In the genomic region with DNA sequence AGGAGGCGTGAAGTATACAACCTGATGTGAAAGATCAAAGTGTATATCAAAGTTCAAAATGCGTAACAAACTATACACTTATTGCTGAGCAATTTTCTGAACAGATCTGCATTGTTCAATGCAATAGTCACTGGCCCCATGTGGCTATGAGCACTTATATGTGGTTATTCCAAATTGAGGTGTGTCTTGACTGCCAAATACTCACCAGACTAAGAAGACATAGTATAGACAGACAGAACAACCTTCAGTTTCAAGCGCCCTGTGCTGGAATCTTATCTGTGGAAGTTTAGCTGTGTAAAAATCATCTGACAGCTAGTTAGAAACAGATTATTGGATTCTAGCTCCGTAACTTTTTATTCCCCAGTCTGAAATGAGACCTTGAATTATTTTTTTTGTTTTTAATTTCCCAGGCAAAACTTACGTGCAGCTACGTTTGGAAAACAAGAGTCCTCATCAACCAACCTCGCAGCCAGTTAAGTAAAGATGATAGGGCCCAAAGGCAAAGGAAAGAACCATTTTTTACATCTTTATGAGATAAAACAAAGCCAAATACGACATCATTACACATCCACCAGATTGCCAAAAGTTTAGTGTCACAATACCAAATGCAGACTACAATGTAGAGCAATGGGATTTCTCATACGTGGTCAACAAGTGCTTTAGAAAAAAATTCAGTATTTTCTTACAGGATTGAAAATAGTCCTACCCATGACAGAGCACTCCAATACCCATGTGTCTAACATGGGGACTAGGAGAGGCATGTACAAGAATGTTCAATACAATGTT, we compare ENCODE assay signal across 1 cellular context.
TF ChIP-seq lines count a peak whose summit lies in the region.

No MANE protein-coding gene starts in this region.

TF ChIP-seq in HepG2, 621 proteins besides CTCF, POLR2A, EP300 and RAD21:
- TF ChIP-seq ZFYVE20 (CRISPR knock-in tag; IDR thresholded peaks at IDR 0.05; ENCODE audit: borderline replicate concordance, low read depth) (no peak), SETDB1 (CRISPR knock-in tag; IDR thresholded peaks at IDR 0.05; ENCODE audit: borderline replicate concordance) (no peak), FIP1L1 (IDR thresholded peaks at IDR 0.05; ENCODE audit: borderline replicate concordance, insufficient read depth, low read depth, low read length) (no peak), HMGA1 (CRISPR knock-in tag; conservative IDR thresholded peaks at IDR 0.05) (no peak), HNRNPK (IDR thresholded peaks at IDR 0.05; ENCODE audit: low read depth, low read length, poor library complexity, severe bottlenecking) (no peak), ZNF451 (CRISPR knock-in tag; IDR thresholded peaks at IDR 0.05) (no peak)
- TF ChIP-seq, protein P1, sequence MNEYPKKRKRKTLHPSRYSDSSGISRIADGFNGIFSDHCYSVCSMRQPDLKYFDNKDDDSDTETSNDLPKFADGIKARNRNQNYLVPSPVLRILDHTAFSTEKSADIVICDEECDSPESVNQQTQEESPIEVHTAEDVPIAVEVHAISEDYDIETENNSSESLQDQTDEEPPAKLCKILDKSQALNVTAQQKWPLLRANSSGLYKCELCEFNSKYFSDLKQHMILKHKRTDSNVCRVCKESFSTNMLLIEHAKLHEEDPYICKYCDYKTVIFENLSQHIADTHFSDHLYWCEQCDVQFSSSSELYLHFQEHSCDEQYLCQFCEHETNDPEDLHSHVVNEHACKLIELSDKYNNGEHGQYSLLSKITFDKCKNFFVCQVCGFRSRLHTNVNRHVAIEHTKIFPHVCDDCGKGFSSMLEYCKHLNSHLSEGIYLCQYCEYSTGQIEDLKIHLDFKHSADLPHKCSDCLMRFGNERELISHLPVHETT (CRISPR knock-in tag; conservative IDR thresholded peaks at IDR 0.05) = no peak
- TF ChIP-seq, protein P2, sequence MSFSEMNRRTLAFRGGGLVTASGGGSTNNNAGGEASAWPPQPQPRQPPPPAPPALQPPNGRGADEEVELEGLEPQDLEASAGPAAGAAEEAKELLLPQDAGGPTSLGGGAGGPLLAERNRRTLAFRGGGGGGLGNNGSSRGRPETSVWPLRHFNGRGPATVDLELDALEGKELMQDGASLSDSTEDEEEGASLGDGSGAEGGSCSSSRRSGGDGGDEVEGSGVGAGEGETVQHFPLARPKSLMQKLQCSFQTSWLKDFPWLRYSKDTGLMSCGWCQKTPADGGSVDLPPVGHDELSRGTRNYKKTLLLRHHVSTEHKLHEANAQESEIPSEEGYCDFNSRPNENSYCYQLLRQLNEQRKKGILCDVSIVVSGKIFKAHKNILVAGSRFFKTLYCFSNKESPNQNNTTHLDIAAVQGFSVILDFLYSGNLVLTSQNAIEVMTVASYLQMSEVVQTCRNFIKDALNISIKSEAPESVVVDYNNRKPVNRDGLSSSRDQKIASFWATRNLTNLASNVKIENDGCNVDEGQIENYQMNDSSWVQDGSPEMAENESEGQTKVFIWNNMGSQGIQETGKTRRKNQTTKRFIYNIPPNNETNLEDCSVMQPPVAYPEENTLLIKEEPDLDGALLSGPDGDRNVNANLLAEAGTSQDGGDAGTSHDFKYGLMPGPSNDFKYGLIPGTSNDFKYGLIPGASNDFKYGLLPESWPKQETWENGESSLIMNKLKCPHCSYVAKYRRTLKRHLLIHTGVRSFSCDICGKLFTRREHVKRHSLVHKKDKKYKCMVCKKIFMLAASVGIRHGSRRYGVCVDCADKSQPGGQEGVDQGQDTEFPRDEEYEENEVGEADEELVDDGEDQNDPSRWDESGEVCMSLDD (CRISPR knock-in tag; IDR thresholded peaks at IDR 0.05; ENCODE audit: borderline replicate concordance) = no peak
